ENCODE assay signal across 9 cellular contexts in the genomic region with DNA sequence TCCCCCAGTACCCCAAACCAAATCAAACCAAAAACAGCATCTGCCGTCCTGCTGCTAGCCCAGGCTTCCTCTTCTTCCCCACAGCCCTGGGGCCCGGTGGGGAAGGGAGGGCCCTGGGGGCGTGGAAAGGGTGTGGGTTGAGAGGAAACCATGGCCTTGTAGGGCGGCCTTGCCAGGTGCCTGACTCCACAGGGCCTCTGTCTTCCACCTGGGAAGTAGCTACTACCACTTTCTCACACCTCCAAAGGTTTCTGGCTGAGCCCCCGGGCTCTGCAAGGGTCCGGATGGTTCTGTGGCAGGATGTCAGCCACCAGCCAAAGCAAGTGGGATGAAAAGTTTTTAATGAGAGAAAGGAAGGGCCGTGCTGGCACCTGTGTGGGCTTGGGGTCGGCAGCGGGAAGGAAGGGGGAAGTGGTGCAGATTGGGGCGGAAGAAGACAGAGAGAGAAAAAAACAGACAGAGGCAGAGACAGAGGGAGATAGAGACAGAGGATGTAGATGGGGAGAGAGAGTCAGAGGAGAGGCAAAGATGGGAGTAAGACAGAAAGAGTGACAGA. TPM values are rescaled to one million over a fixed set of nuclear protein-coding genes. Genes with fewer than 3 reads are reported as not detected.
DNase-seq lines count a peak whose midpoint lies in the region; ATAC-seq and TF ChIP-seq lines count a peak whose summit lies in the region.
"Had no signal": no experiment of that assay in that cellular context is flagged by ENCODE, and none has a peak within 500 bp of the region (broad histone marks: within the 10 kb centered on the region; RNA-seq: fewer than 3 reads in every experiment).

No MANE protein-coding gene starts in this region.

- H3K27ac ChIP-seq in trophoblast cell (ENCODE audit: low read depth, low read length) (no peak overlapping the region), SK-N-SH (ENCODE audit: low read depth in 2 of 2, low read length in 1 of 2) (no peak overlapping the region)

- no peak overlapping the region for H4K8ac ChIP-seq in trophoblast cell (ENCODE audit: low read depth, low read length)

- no peaks in the 10 kb centered on the region for H3K9me3 Mint-ChIP-seq in activated T-helper 2 cell treated with anti-CD3 and anti-CD28 coated beads, Interferon-gamma antibody, Interleukin-2, Interleukin-4, amounts not matched to agents 10 μg/mL and 5 μg/mL and 100 μg/mL, durations not matched to agents 14 hours and 24 hours and 36 hours

- H3K4me2 ChIP-seq in trophoblast cell (ENCODE audit: low read length) (no peak overlapping the region), SK-N-SH (no peak overlapping the region)

- H3K9me2 ChIP-seq in SK-N-SH: no peaks in the 10 kb centered on the region

- H3F3A ChIP-seq in SK-N-SH (replicated peaks; ENCODE audit: insufficient read depth): no peaks in the 10 kb centered on the region

- peak overlapping the region; percentile 18 for H4K12ac ChIP-seq in trophoblast cell (ENCODE audit: low read depth, low read length)

- no peak overlapping the region for H3K4ac ChIP-seq in trophoblast cell (ENCODE audit: low read depth, low read length)

- TF ChIP-seq EP300 in SK-N-SH (IDR thresholded peaks at IDR 0.05; ENCODE audit: borderline replicate concordance in 1 of 2, low read depth in 1 of 2, low read length in 1 of 2): no peak

- intact Hi-C loops in activated T-helper 2 cell treated with anti-CD3 and anti-CD28 coated beads, Interferon-gamma antibody, Interleukin-2, Interleukin-4, amounts not matched to agents 10 μg/mL and 5 μg/mL and 100 μg/mL, durations not matched to agents 14 hours and 24 hours and 36 hours (cut with micrococcal nuclease): no loop called here

- H3K23ac ChIP-seq in trophoblast cell (ENCODE audit: low read length): no peak overlapping the region

- H3K4me1 ChIP-seq in trophoblast cell (ENCODE audit: control insufficient read depth in 1 of 2, insufficient read depth in 2 of 2, low read length in 2 of 2) (peaks cover 0 to 2% of the 10 kb centered on the region in 2 experiments), SK-N-SH (ENCODE audit: control insufficient read depth in 1 of 2, insufficient read depth in 2 of 2, low read depth in 1 of 2, low read length in 1 of 2) (no peaks in the 10 kb centered on the region)

- H3K18ac ChIP-seq in trophoblast cell (ENCODE audit: low read length): peak overlapping the region; percentile 39

- H3K79me2 ChIP-seq in trophoblast cell (ENCODE audit: control insufficient read depth, insufficient read depth, low read length, poor library complexity) (no peaks in the 10 kb centered on the region), SK-N-SH (ENCODE audit: insufficient read depth) (peaks cover 78% of the 10 kb centered on the region)

- TF ChIP-seq CTCF in NB4 (IDR thresholded peaks at IDR 0.05; ENCODE audit: low read depth, low read length): no peak
- TF ChIP-seq CTCF in SK-N-SH (IDR thresholded peaks at IDR 0.05): no peak

- H3K27me3 Mint-ChIP-seq in activated T-helper 2 cell treated with anti-CD3 and anti-CD28 coated beads, Interferon-gamma antibody, Interleukin-2, Interleukin-4, amounts not matched to agents 10 μg/mL and 5 μg/mL and 100 μg/mL, durations not matched to agents 14 hours and 24 hours and 36 hours (ENCODE audit: low read depth): no peaks in the 10 kb centered on the region

- no peak for TF ChIP-seq RAD21 in SK-N-SH (IDR thresholded peaks at IDR 0.05; ENCODE audit: low read length)

- H3K4me3 Mint-ChIP-seq in activated T-helper 2 cell treated with anti-CD3 and anti-CD28 coated beads, Interferon-gamma antibody, Interleukin-2, Interleukin-4, amounts not matched to agents 10 μg/mL and 5 μg/mL and 100 μg/mL, durations not matched to agents 14 hours and 24 hours and 36 hours (ENCODE audit: low read depth): peak overlapping the region; percentile 30

- TF ChIP-seq POLR2A in NB4 (IDR thresholded peaks at IDR 0.05; ENCODE audit: extremely low read depth, insufficient read length): no peak

- H4K91ac ChIP-seq in trophoblast cell (ENCODE audit: low read depth, low read length): no peak overlapping the region

- POLR2A ChIA-PET in SK-N-SH (lab: Yijun Ruan, JAX): interaction anchor here (0.6 kb wide), 1 partner anchor 64 kb away, joined by 3 read pairs; no protein-coding TSS in a partner anchor

- H2BK120ac ChIP-seq in trophoblast cell (ENCODE audit: insufficient read depth, low read length, poor library complexity): no peak overlapping the region

- H3K9me3 ChIP-seq in trophoblast cell (ENCODE audit: insufficient read depth, low read depth, low read length) (no peaks in the 10 kb centered on the region), SK-N-SH (no peaks in the 10 kb centered on the region)

- H3K36me3 Mint-ChIP-seq in activated T-helper 2 cell treated with anti-CD3 and anti-CD28 coated beads, Interferon-gamma antibody, Interleukin-2, Interleukin-4, amounts not matched to agents 10 μg/mL and 5 μg/mL and 100 μg/mL, durations not matched to agents 14 hours and 24 hours and 36 hours (ENCODE audit: low read depth): peaks cover 14% of the 10 kb centered on the region

- H2AFZ ChIP-seq in trophoblast cell (ENCODE audit: insufficient read depth, low read length, poor library complexity) (no peak overlapping the region), SK-N-SH (ENCODE audit: low read depth) (no peak overlapping the region)

- CTCF ChIA-PET in SK-N-SH (lab: Yijun Ruan, JAX): no interaction called here

- no peak overlapping the region for H3K14ac ChIP-seq in trophoblast cell (ENCODE audit: low read length)

- H3K9ac ChIP-seq in trophoblast cell (ENCODE audit: low read length) (no peak overlapping the region), SK-N-SH (no peak overlapping the region)

- H3K79me1 ChIP-seq in trophoblast cell (ENCODE audit: low read length): no peaks in the 10 kb centered on the region

- peak overlapping the region; percentile 81 for H3K27ac Mint-ChIP-seq in activated T-helper 2 cell treated with anti-CD3 and anti-CD28 coated beads, Interferon-gamma antibody, Interleukin-2, Interleukin-4, amounts not matched to agents 10 μg/mL and 5 μg/mL and 100 μg/mL, durations not matched to agents 14 hours and 24 hours and 36 hours

- no peak overlapping the region for H2BK12ac ChIP-seq in trophoblast cell (ENCODE audit: low read length)

- no CpG with 5 or more reads among the region's 10 CpGs for whole genome bisulfite sequencing in trophoblast cell (ENCODE audit: extremely low coverage, insufficient coverage, insufficient read length)
- WGBS in SK-N-SH (ENCODE audit: low lambda C conversion rate): 89% methylated on average over 6 of the region's 10 CpGs

- H3K36me3 ChIP-seq in trophoblast cell (ENCODE audit: control insufficient read depth in 1 of 2, insufficient read depth in 2 of 2, low read length in 2 of 2) (peaks cover 2 to 15% of the 10 kb centered on the region in 2 experiments), SK-N-SH (replicated peaks in 1 of 2; ENCODE audit: control insufficient read depth in 1 of 2, insufficient read depth in 2 of 2, low read length in 1 of 2) (peaks cover 3 to 4% of the 10 kb centered on the region in 2 experiments)

- DNase-seq in NB4 (ENCODE audit: low read depth) (peak; percentile 83), trophoblast cell (no peak), EL (no peak), COLO668 (lab: John Stamatoyannopoulos, UW; ENCODE audit: unreplicated experiment) (no peak), SK-N-SH (no peak)
- peak; percentile 49 for DNase-seq in activated T-helper 2 cell treated with anti-CD3 and anti-CD28 coated beads, Interferon-gamma antibody, Interleukin-2, Interleukin-4, amounts not matched to agents 10 μg/mL and 5 μg/mL and 100 μg/mL, durations not matched to agents 14 hours and 24 hours and 36 hours (ENCODE audit: low spot score)

- peak; percentile 70 for ATAC-seq in GM21423 (IDR thresholded peaks at IDR 0.05; ENCODE audit: unreplicated experiment)
- ATAC-seq: Panc1 had no signal

- no peak overlapping the region for H3K4me3 ChIP-seq in NB4 (ENCODE audit: low read depth, low read length)
- H3K4me3 ChIP-seq in trophoblast cell (ENCODE audit: low read depth, low read length): no peak overlapping the region
- H3K4me3 ChIP-seq in SK-N-SH (ENCODE audit: low read depth in 2 of 2, low read length in 1 of 2): no peak overlapping the region

- H2AK5ac ChIP-seq in trophoblast cell (ENCODE audit: low read length): no peak overlapping the region

- H4K20me1 ChIP-seq in SK-N-SH (ENCODE audit: insufficient read depth): peaks cover 4% of the 10 kb centered on the region; the same call in 1 of the 2 replicates

- H3K27me3 ChIP-seq in trophoblast cell (ENCODE audit: insufficient read depth, low read length) (no peaks in the 10 kb centered on the region), SK-N-SH (ENCODE audit: insufficient read depth) (no peaks in the 10 kb centered on the region)

- H2BK5ac ChIP-seq in trophoblast cell (ENCODE audit: low read depth, low read length, poor library complexity): no peak overlapping the region

- H3K4me1 Mint-ChIP-seq in activated T-helper 2 cell treated with anti-CD3 and anti-CD28 coated beads, Interferon-gamma antibody, Interleukin-2, Interleukin-4, amounts not matched to agents 10 μg/mL and 5 μg/mL and 100 μg/mL, durations not matched to agents 14 hours and 24 hours and 36 hours (ENCODE audit: low read depth): peaks cover 28% of the 10 kb centered on the region

TF ChIP-seq in SK-N-SH, 30 proteins besides CTCF, POLR2A, EP300 and RAD21 (continues in another document):
- no peak for TF ChIP-seq GABPA (IDR thresholded peaks at IDR 0.05; ENCODE audit: low read depth)
- no peak for TF ChIP-seq JUND (IDR thresholded peaks at IDR 0.05)
- no peak for TF ChIP-seq RXRA (IDR thresholded peaks at IDR 0.05; ENCODE audit: borderline replicate concordance, low read depth)

RNA-seq across cellular contexts. Expression of a gene that starts 10.5 kb away (rescaled TPM):
- total RNA-seq in activated T-helper 2 cell treated with anti-CD3 and anti-CD28 coated beads, Interferon-gamma antibody, Interleukin-2, Interleukin-4, amounts not matched to agents 10 μg/mL and 5 μg/mL and 100 μg/mL, durations not matched to agents 14 hours and 24 hours and 36 hours: 13.7 and 14.2 TPM in 2 replicates
- polyA plus RNA-seq in trophoblast cell (2013): 19.1 and 19.8 TPM in 2 replicates
- polyA plus RNA-seq in SK-N-SH (2012; rRNA removed): 52.3 and 58.4 TPM in 2 replicates
- 28.8 and 44.9 TPM in 2 replicates for polyA plus RNA-seq in SK-N-SH (2012; cell fraction: cytosol; rRNA removed)
- polyA plus RNA-seq in SK-N-SH (2012; cell fraction: nucleus; rRNA removed): 45.7 and 64.7 TPM in 2 replicates

RNA-seq across cellular contexts. Expression of a gene that starts 38.4 kb away (rescaled TPM):
- not detected in 2 replicates for total RNA-seq in activated T-helper 2 cell treated with anti-CD3 and anti-CD28 coated beads, Interferon-gamma antibody, Interleukin-2, Interleukin-4, amounts not matched to agents 10 μg/mL and 5 μg/mL and 100 μg/mL, durations not matched to agents 14 hours and 24 hours and 36 hours
- not detected in 2 replicates for polyA plus RNA-seq in trophoblast cell (2013)
- 0.05 TPM in 1 of 2 replicates, not detected in the other for polyA plus RNA-seq in SK-N-SH (2012; rRNA removed)
- polyA plus RNA-seq in SK-N-SH (2012; cell fraction: cytosol; rRNA removed): 0.07 and 0.09 TPM in 2 replicates
- polyA plus RNA-seq in SK-N-SH (2012; cell fraction: nucleus; rRNA removed): not detected in 2 replicates
- total RNA-seq: glomerular endothelial cell had no signal

RNA-seq across cellular contexts. Expression of a gene that starts 42.4 kb away (rescaled TPM):
- not detected in 2 replicates for total RNA-seq in activated T-helper 2 cell treated with anti-CD3 and anti-CD28 coated beads, Interferon-gamma antibody, Interleukin-2, Interleukin-4, amounts not matched to agents 10 μg/mL and 5 μg/mL and 100 μg/mL, durations not matched to agents 14 hours and 24 hours and 36 hours
- not detected in 2 replicates for polyA plus RNA-seq in trophoblast cell (2013)
- polyA plus RNA-seq in SK-N-SH (2012; rRNA removed): not detected in 2 replicates
- not detected in 2 replicates for polyA plus RNA-seq in SK-N-SH (2012; cell fraction: cytosol; rRNA removed)
- polyA plus RNA-seq in SK-N-SH (2012; cell fraction: nucleus; rRNA removed): not detected in 2 replicates
- total RNA-seq: glomerular endothelial cell had no signal

Comparison
In these comparisons a context has a peak if more than half of its experiments do, and no peak if none do; other contexts are left out.
1. DNase-seq: peak in NB4 (single experiment) and activated T-helper 2 cell treated with anti-CD3 and anti-CD28 coated beads, Interferon-gamma antibody, Interleukin-2, Interleukin-4, amounts not matched to agents 10 μg/mL and 5 μg/mL and 100 μg/mL, durations not matched to agents 14 hours and 24 hours and 36 hours (single experiment); none in trophoblast cell (0 of 2), EL (single experiment), COLO668 (single experiment) and SK-N-SH (single experiment).